ENCODE assay signal across 8 cellular contexts in genomic region chr10:69086131-69086530, GRCh38. TPM values are rescaled to one million over a fixed set of nuclear protein-coding genes. Genes with fewer than 3 reads are reported as not detected.
DNase-seq lines count a peak whose midpoint lies in the region; ATAC-seq, FAIRE-seq and TF ChIP-seq lines count a peak whose summit lies in the region.

No MANE protein-coding gene starts in this region.

- no peaks in the 10 kb centered on the region for H3K36me3 ChIP-seq in keratinocyte (ENCODE audit: control insufficient read depth in 2 of 2, extremely low read depth in 1 of 2, insufficient read depth in 2 of 2, low read length in 2 of 2)
- H3K36me3 ChIP-seq in thyroid gland = no peaks in the 10 kb centered on the region

- dilution Hi-C loops in keratinocyte (cut with MboI; ENCODE audit: extremely low pct_ligation_motif_present, low sequenced_read_pairs) = no loop called here

- peak overlapping the region; percentile 43 for H2AFZ ChIP-seq in keratinocyte (ENCODE audit: control insufficient read depth, low read length)

- no peak for TF ChIP-seq CTCF in keratinocyte (optimal IDR thresholded peaks at IDR 0.05 in 1 of 3, IDR thresholded peaks at IDR 0.05 in 1 of 3, conservative IDR thresholded peaks at IDR 0.05 in 1 of 3; ENCODE audit: extremely low read depth in 1 of 3, insufficient read depth in 2 of 3, low read length in 3 of 3)
- TF ChIP-seq CTCF in thyroid gland (IDR thresholded peaks at IDR 0.05) = no peak

- no peak for ATAC-seq in activated T-helper 17 cell treated with anti-CD3 and anti-CD28 coated beads, Interleukin-2, amount 50 U/mL, for 72 hours (replicated peaks)

- no peak for DNase-seq in activated CD4-positive, alpha-beta T cell treated with anti-CD3 and anti-CD28 coated beads, Interleukin-2, amount 10 ng/mL, durations not matched to agents 7 days and 5 days
- no peak for DNase-seq in activated CD4-positive, alpha-beta T cell treated with anti-CD3 and anti-CD28 coated beads, Interleukin-2, amount 50 U/mL, for 48 hours
- DNase-seq in keratinocyte (ENCODE audit: low read depth, low spot score) (no peak), thyroid gland (no peak), posterior vena cava (ENCODE audit: low spot score) (no peak), DMS53 treated with DMSO at 0.1 percent for 48 hours (lab: John Stamatoyannopoulos, UW; ENCODE audit: unreplicated experiment) (no peak), SW 1271 (lab: John Stamatoyannopoulos, UW) (no peak)

- H3K4me1 ChIP-seq in keratinocyte (ENCODE audit: control insufficient read depth, extremely low read depth, insufficient read depth, low read length) (no peaks in the 10 kb centered on the region), thyroid gland (no peaks in the 10 kb centered on the region)

- no peak overlapping the region for H3K4me3 ChIP-seq in keratinocyte (ENCODE audit: control insufficient read depth in 2 of 3, extremely low read depth in 1 of 3, insufficient read depth in 2 of 3, low read depth in 1 of 3, low read length in 3 of 3)
- H3K4me3 ChIP-seq in thyroid gland (replicated peaks in 1 of 3) = no peak overlapping the region

- no peaks in the 10 kb centered on the region for H3K9me3 Mint-ChIP-seq in activated CD4-positive, alpha-beta T cell treated with anti-CD3 and anti-CD28 coated beads, Interleukin-2, amount 10 ng/mL, durations not matched to agents 7 days and 5 days
- H3K9me3 Mint-ChIP-seq in activated T-helper 17 cell treated with anti-CD3 and anti-CD28 coated beads, Interleukin-2, amount 50 U/mL, for 72 hours = no peaks in the 10 kb centered on the region

- peaks cover 45% of the 10 kb centered on the region for H3K4me1 Mint-ChIP-seq in activated CD4-positive, alpha-beta T cell treated with anti-CD3 and anti-CD28 coated beads, Interleukin-2, amount 10 ng/mL, durations not matched to agents 7 days and 5 days
- peaks cover 29% of the 10 kb centered on the region for H3K4me1 Mint-ChIP-seq in activated T-helper 17 cell treated with anti-CD3 and anti-CD28 coated beads, Interleukin-2, amount 50 U/mL, for 72 hours

- FAIRE-seq in keratinocyte (lab: Jason Lieb, UNC) = no peak

- no peaks in the 10 kb centered on the region for H3K9me1 ChIP-seq in keratinocyte (ENCODE audit: control insufficient read depth, extremely low read depth, insufficient read depth, low read length)

- no peak overlapping the region for H3K9ac ChIP-seq in keratinocyte (ENCODE audit: control insufficient read depth, extremely low read depth, insufficient read depth, low read length)

- H3K9me3 ChIP-seq in keratinocyte (ENCODE audit: control insufficient read depth, low read depth, low read length) = no peaks in the 10 kb centered on the region
- no peaks in the 10 kb centered on the region for H3K9me3 ChIP-seq in thyroid gland

- H3K36me3 Mint-ChIP-seq in activated CD4-positive, alpha-beta T cell treated with anti-CD3 and anti-CD28 coated beads, Interleukin-2, amount 10 ng/mL, durations not matched to agents 7 days and 5 days (ENCODE audit: low read depth) = peaks cover 15% of the 10 kb centered on the region
- H3K36me3 Mint-ChIP-seq in activated T-helper 17 cell treated with anti-CD3 and anti-CD28 coated beads, Interleukin-2, amount 50 U/mL, for 72 hours (ENCODE audit: low read depth) = peaks cover 50% of the 10 kb centered on the region

- POLR2A ChIA-PET in activated CD4-positive, alpha-beta T cell treated with anti-CD3 and anti-CD28 coated beads, Interleukin-2, amount 10 ng/mL, durations not matched to agents 7 days and 5 days (lab: Charles Lee) = no interaction called here

- H3K79me2 ChIP-seq in keratinocyte (ENCODE audit: control insufficient read depth, insufficient read depth, low read length) = no peaks in the 10 kb centered on the region

- H3K27me3 ChIP-seq in keratinocyte (ENCODE audit: control insufficient read depth, extremely low read depth, insufficient read depth, low read length) (no peaks in the 10 kb centered on the region), thyroid gland (no peaks in the 10 kb centered on the region)

- H3K4me3 Mint-ChIP-seq in activated CD4-positive, alpha-beta T cell treated with anti-CD3 and anti-CD28 coated beads, Interleukin-2, amount 10 ng/mL, durations not matched to agents 7 days and 5 days = peak overlapping the region; percentile 53
- peak overlapping the region; percentile 82 for H3K4me3 Mint-ChIP-seq in activated T-helper 17 cell treated with anti-CD3 and anti-CD28 coated beads, Interleukin-2, amount 50 U/mL, for 72 hours

- no peak for TF ChIP-seq POLR2A in thyroid gland (IDR thresholded peaks at IDR 0.05)

- no peak overlapping the region for H3K4me2 ChIP-seq in keratinocyte (ENCODE audit: control insufficient read depth, extremely low read depth, insufficient read depth, low read depth, low read length)

- no peaks in the 10 kb centered on the region for H3K27me3 Mint-ChIP-seq in activated CD4-positive, alpha-beta T cell treated with anti-CD3 and anti-CD28 coated beads, Interleukin-2, amount 10 ng/mL, durations not matched to agents 7 days and 5 days
- H3K27me3 Mint-ChIP-seq in activated T-helper 17 cell treated with anti-CD3 and anti-CD28 coated beads, Interleukin-2, amount 50 U/mL, for 72 hours = no peaks in the 10 kb centered on the region

- CTCF ChIA-PET in activated CD4-positive, alpha-beta T cell treated with anti-CD3 and anti-CD28 coated beads, Interleukin-2, amount 10 ng/mL, durations not matched to agents 7 days and 5 days (lab: Charles Lee) = interaction anchor here (0.7 to 1.9 kb wide), 2 partner anchors 13 to 80 kb away, joined by 3 to 6 read pairs; no protein-coding TSS in a partner anchor

- H3K27ac Mint-ChIP-seq in activated CD4-positive, alpha-beta T cell treated with anti-CD3 and anti-CD28 coated beads, Interleukin-2, amount 10 ng/mL, durations not matched to agents 7 days and 5 days = peak overlapping the region; percentile 86
- H3K27ac Mint-ChIP-seq in activated T-helper 17 cell treated with anti-CD3 and anti-CD28 coated beads, Interleukin-2, amount 50 U/mL, for 72 hours = peak overlapping the region; percentile 99

- 35 to 43% methylated on average over 7 of the region's 7 CpGs for WGBS in thyroid gland, 2 donors

- no peaks in the 10 kb centered on the region for H4K20me1 ChIP-seq in keratinocyte (ENCODE audit: control insufficient read depth, extremely low read depth, insufficient read depth, low read length)

- H3K27ac ChIP-seq in keratinocyte (ENCODE audit: control insufficient read depth, insufficient read depth, low read length) (no peak overlapping the region), thyroid gland (peak overlapping the region in 2 of 3 donors; percentile 76 to 83)

- intact Hi-C loops in thyroid gland (cut with DNase I) = no loop called here
- intact Hi-C loops in posterior vena cava (cut with DNase I) = no loop called here

RNA-seq across cellular contexts. Expression of gene SRGN, which starts 1.8 kb away (rescaled TPM):
- total RNA-seq in activated CD4-positive, alpha-beta T cell treated with anti-CD3 and anti-CD28 coated beads, Interleukin-2, amount 10 ng/mL, durations not matched to agents 7 days and 5 days = 100 to 1,000 TPM; 174 to 192 TPM
- total RNA-seq in activated T-helper 17 cell treated with anti-CD3 and anti-CD28 coated beads, Interleukin-2, amount 50 U/mL, for 72 hours = 100 to 1,000 TPM; 310 to 773 TPM
- polyA plus RNA-seq in keratinocyte = 2.1 to 3.2 TPM (median 2.7 TPM) in 3 replicates
- 0.74 TPM for polyA plus RNA-seq in keratinocyte (2011; ENCODE audit: low read depth)
- 1.8 and 2.0 TPM in 2 replicates for polyA plus RNA-seq in keratinocyte (2011; cell fraction: cytosol; rRNA removed)
- polyA plus RNA-seq in keratinocyte (2011; cell fraction: nucleus; rRNA removed) = 2.8 and 3.7 TPM in 2 replicates
- polyA plus RNA-seq in keratinocyte (2012; ENCODE audit: low replicate concordance) = 0.23 and 3.0 TPM in 2 replicates
- polyA minus RNA-seq in keratinocyte = 0.77 to 1.0 TPM in 2 of 3 replicates, not detected in the other
- 1.7 TPM for polyA minus RNA-seq in keratinocyte (2011; cell fraction: cytosol; rRNA and poly(A)+ RNA removed)
- 0.63 and 1.0 TPM in 2 replicates for polyA minus RNA-seq in keratinocyte (2011; cell fraction: nucleus; rRNA and poly(A)+ RNA removed)
- total RNA-seq in thyroid gland (100 to 1,000 TPM in 1 of 4 donors, 10 to 100 TPM in 3; 30.7 to 140 (median 40.3) TPM), posterior vena cava (100 to 1,000 TPM; 138 to 144 TPM)

RNA-seq across cellular contexts. Expression of gene VPS26A, which starts 37.8 kb away (rescaled TPM):
- 10 to 100 TPM; 38.2 to 40.5 TPM for total RNA-seq in activated CD4-positive, alpha-beta T cell treated with anti-CD3 and anti-CD28 coated beads, Interleukin-2, amount 10 ng/mL, durations not matched to agents 7 days and 5 days
- 10 to 100 TPM; 43.7 to 56.9 TPM for total RNA-seq in activated T-helper 17 cell treated with anti-CD3 and anti-CD28 coated beads, Interleukin-2, amount 50 U/mL, for 72 hours
- polyA plus RNA-seq in keratinocyte = 30.7 to 64.3 TPM (median 33.5 TPM) in 3 replicates
- polyA plus RNA-seq in keratinocyte (2011; ENCODE audit: low read depth) = 593 TPM
- 28.8 and 56.2 TPM in 2 replicates for polyA plus RNA-seq in keratinocyte (2011; cell fraction: cytosol; rRNA removed)
- polyA plus RNA-seq in keratinocyte (2011; cell fraction: nucleus; rRNA removed) = 23.7 and 33.2 TPM in 2 replicates
- 59.9 and 64.5 TPM in 2 replicates for polyA plus RNA-seq in keratinocyte (2012; ENCODE audit: low replicate concordance)
- 2.8 to 24.6 TPM (median 6.6 TPM) in 3 replicates for polyA minus RNA-seq in keratinocyte
- polyA minus RNA-seq in keratinocyte (2011; cell fraction: cytosol; rRNA and poly(A)+ RNA removed) = 15.7 TPM
- 8.1 and 17.5 TPM in 2 replicates for polyA minus RNA-seq in keratinocyte (2011; cell fraction: nucleus; rRNA and poly(A)+ RNA removed)
- total RNA-seq in thyroid gland (10 to 100 TPM; 32.5 to 41.0 (median 36.7) TPM), posterior vena cava (10 to 100 TPM; 44.2 to 58.2 TPM)
